Comparison of ENCODE assay signal across 7 cellular contexts in the genomic region with DNA sequence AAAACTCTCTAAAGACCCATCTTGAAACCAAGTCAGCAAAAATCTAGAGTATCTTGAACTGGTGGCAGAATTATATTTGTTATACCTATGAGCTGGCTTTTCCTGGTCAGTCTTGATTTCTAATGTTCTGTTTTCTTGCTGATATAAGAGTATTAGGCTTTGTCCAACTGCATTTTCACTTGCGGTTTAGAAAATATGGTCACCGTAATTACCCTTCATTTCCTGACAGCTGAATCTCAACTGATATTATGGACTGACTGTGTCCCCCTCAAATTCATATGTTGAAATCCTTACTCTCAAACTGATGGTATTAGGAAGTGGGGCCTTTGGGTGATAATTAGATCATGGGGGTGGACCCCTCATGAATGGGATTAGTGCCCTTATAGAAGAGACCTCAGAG.
A peak's percentile ranks its signal among the peaks of the same experiment; 100 is the strongest.
DNase-seq lines count a peak whose midpoint lies in the region; ATAC-seq and TF ChIP-seq lines count a peak whose summit lies in the region.

No MANE protein-coding gene starts in this region.

- peak overlapping the region; percentile 59; the same call in 1 of the 2 replicates for H2AFZ ChIP-seq in Karpas-422 (ENCODE audit: low read length)

- no peaks in the 10 kb centered on the region for H3K9me2 ChIP-seq in Karpas-422 (replicated peaks; ENCODE audit: insufficient read depth, low read length)

- H3K9me3 Mint-ChIP-seq in dendritic cell treated with granulocyte-macrophage colony-stimulating factor and Interleukin-4, amounts not matched to agents 40 ng/mL and 50 ng/mL, for 4 days: no peaks in the 10 kb centered on the region

- no peak for TF ChIP-seq CTCF in sigmoid colon (IDR thresholded peaks at IDR 0.05)

- no peaks in the 10 kb centered on the region for H3K36me3 Mint-ChIP-seq in dendritic cell treated with granulocyte-macrophage colony-stimulating factor and Interleukin-4, amounts not matched to agents 40 ng/mL and 50 ng/mL, for 4 days (ENCODE audit: low read depth)

- TF ChIP-seq POLR2A in sigmoid colon (IDR thresholded peaks at IDR 0.05): no peak

- H3K9ac ChIP-seq in Karpas-422 (ENCODE audit: low read length): peak overlapping the region; percentile 61

- peak overlapping the region; percentile 79 for H3K27ac ChIP-seq in Karpas-422 (ENCODE audit: low read length)
- peak overlapping the region in 3 of 4 donors; percentile 25 to 53 (median 40) for H3K27ac ChIP-seq in sigmoid colon

- DNase-seq in Karpas-422 (no peak), sigmoid colon (no peak), left colon (no peak)

- H3K9me3 ChIP-seq in Karpas-422 (ENCODE audit: low read length): no peaks in the 10 kb centered on the region
- no peaks in the 10 kb centered on the region for H3K9me3 ChIP-seq in sigmoid colon

- no peak for TF ChIP-seq EP300 in sigmoid colon (IDR thresholded peaks at IDR 0.05)

- intact Hi-C loops in dendritic cell treated with granulocyte-macrophage colony-stimulating factor and Interleukin-4, amounts not matched to agents 40 ng/mL and 50 ng/mL, for 4 days (cut with micrococcal nuclease): loop anchor here (1.0 to 5.0 kb wide), 3 partner anchors 95 to 402 kb away; no protein-coding TSS in a partner anchor
- intact Hi-C loops in sigmoid colon (cut with DNase I): loop anchor here (1.0 kb wide), 1 partner anchor 145 kb away; no protein-coding TSS in a partner anchor
- intact Hi-C loops in left colon (cut with DNase I, micrococcal nuclease): loop anchor here in 1 of 2 donors (5.0 kb wide), 1 partner anchor 143 kb away; no protein-coding TSS in a partner anchor

- peak overlapping the region; percentile 65 for H3K27ac Mint-ChIP-seq in dendritic cell treated with granulocyte-macrophage colony-stimulating factor and Interleukin-4, amounts not matched to agents 40 ng/mL and 50 ng/mL, for 4 days

- WGBS in sigmoid colon, 2 donors: 94 to 98% methylated on average over 2 of the region's 2 CpGs

- peak overlapping the region; percentile 71 for H3K4me2 ChIP-seq in Karpas-422 (ENCODE audit: low read depth, low read length, poor library complexity, severe bottlenecking)

- H3K4me3 Mint-ChIP-seq in dendritic cell treated with granulocyte-macrophage colony-stimulating factor and Interleukin-4, amounts not matched to agents 40 ng/mL and 50 ng/mL, for 4 days: no peak overlapping the region

- H3K4me1 Mint-ChIP-seq in dendritic cell treated with granulocyte-macrophage colony-stimulating factor and Interleukin-4, amounts not matched to agents 40 ng/mL and 50 ng/mL, for 4 days (ENCODE audit: low read depth): peaks cover 7% of the 10 kb centered on the region

- no peaks in the 10 kb centered on the region; the same call in 1 of the 2 replicates for H3K36me3 ChIP-seq in Karpas-422 (ENCODE audit: insufficient read depth, low read length)
- no peaks in the 10 kb centered on the region for H3K36me3 ChIP-seq in sigmoid colon

- H3K79me2 ChIP-seq in Karpas-422 (ENCODE audit: low read length): no peaks in the 10 kb centered on the region

- H3K27me3 ChIP-seq in Karpas-422 (ENCODE audit: low read length) (no peaks in the 10 kb centered on the region), sigmoid colon (no peaks in the 10 kb centered on the region)

- ATAC-seq in GM18909 (IDR thresholded peaks at IDR 0.05; ENCODE audit: poor library complexity, unreplicated experiment): peak; percentile 4
- ATAC-seq in HG03460 (IDR thresholded peaks at IDR 0.05; ENCODE audit: unreplicated experiment): no peak
- ATAC-seq in left colon: no peak
- ATAC-seq in HG03378 (IDR thresholded peaks at IDR 0.05; ENCODE audit: unreplicated experiment): no peak

- H4K20me1 ChIP-seq in Karpas-422 (ENCODE audit: insufficient read depth, low read depth, low read length): no peaks in the 10 kb centered on the region

- H3K4me1 ChIP-seq in Karpas-422 (ENCODE audit: low read length): peaks cover 25% of the 10 kb centered on the region
- H3K4me1 ChIP-seq in sigmoid colon: peaks cover 0 to 6% (median 2%) of the 10 kb centered on the region in 4 donors

- no peaks in the 10 kb centered on the region for H3K27me3 Mint-ChIP-seq in dendritic cell treated with granulocyte-macrophage colony-stimulating factor and Interleukin-4, amounts not matched to agents 40 ng/mL and 50 ng/mL, for 4 days

- peak overlapping the region; percentile 55 for H3K4me3 ChIP-seq in Karpas-422 (ENCODE audit: low read length)
- no peak overlapping the region for H3K4me3 ChIP-seq in sigmoid colon
